Comparison of ENCODE assay signal across 1 cellular context in the genomic region with DNA sequence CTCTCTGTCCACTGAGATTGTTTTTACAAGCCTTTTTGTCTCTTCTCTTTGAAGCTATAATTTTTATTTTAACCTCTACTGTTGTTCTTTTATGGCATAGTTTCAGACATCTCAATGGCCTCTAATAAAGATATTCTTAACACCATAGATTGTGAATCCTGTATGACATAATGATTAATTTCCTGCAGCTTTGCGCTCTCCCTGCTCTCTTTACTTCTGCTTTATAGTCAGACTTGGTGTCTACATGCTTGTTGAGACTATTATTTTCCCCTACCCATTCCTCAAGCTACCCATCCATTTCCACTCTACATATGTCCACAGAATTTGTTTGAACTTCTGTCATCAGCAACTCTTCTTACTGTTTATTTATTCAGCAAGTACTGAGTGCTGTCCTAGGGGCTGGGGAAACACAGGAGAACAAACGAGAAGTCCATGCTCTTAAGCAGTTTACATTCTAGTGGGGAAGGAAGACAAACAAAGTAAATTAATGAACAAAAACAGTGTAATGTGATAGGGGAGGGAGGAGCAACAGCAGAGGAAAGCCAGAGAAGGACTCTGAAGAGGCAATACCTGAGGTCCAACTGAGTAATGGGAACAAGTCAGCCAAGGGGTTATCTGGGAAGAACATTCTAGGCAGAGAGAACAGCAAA.
TF ChIP-seq lines count a peak whose summit lies in the region.

No MANE protein-coding gene starts in this region.

TF ChIP-seq in HEK293, 187 proteins besides CTCF, POLR2A, EP300 and RAD21 (continued from another document):
- TF ChIP-seq TCF7L2 (IDR thresholded peaks at IDR 0.05; ENCODE audit: borderline replicate concordance, low read depth, low read length) (peak; percentile 95), ZNF558 (tag by site-specific recombination; IDR thresholded peaks at IDR 0.05) (no peak), ZNF621 (tag by site-specific recombination; IDR thresholded peaks at IDR 0.05) (no peak), ZIC2 (tag by site-specific recombination; IDR thresholded peaks at IDR 0.05) (0 out of 2 replicates have a peak, but pooled peaks have one; percentile 17), ZNF600 (tag by site-specific recombination; IDR thresholded peaks at IDR 0.05) (0 out of 2 replicates have a peak, but pooled peaks have one; percentile 13), IKZF3 (tag by site-specific recombination; IDR thresholded peaks at IDR 0.05) (peak; percentile 84), ZNF521 (tag by site-specific recombination; IDR thresholded peaks at IDR 0.05) (no peak), ZNF2 (tag by site-specific recombination; IDR thresholded peaks at IDR 0.05) (peak; percentile 19; the same call in 1 of the 2 replicates), KLF8 (tag by site-specific recombination; IDR thresholded peaks at IDR 0.05) (peak; percentile 55), ZNF202 (tag by site-specific recombination; IDR thresholded peaks at IDR 0.05; ENCODE audit: borderline replicate concordance) (no peak), ZNF624 (tag by site-specific recombination; IDR thresholded peaks at IDR 0.05) (no peak), SETDB1 (IDR thresholded peaks at IDR 0.05; ENCODE audit: insufficient read length, low read length) (no peak), ZNF221 (tag by site-specific recombination; IDR thresholded peaks at IDR 0.05; ENCODE audit: borderline replicate concordance) (no peak)
- TF ChIP-seq, protein P1, sequence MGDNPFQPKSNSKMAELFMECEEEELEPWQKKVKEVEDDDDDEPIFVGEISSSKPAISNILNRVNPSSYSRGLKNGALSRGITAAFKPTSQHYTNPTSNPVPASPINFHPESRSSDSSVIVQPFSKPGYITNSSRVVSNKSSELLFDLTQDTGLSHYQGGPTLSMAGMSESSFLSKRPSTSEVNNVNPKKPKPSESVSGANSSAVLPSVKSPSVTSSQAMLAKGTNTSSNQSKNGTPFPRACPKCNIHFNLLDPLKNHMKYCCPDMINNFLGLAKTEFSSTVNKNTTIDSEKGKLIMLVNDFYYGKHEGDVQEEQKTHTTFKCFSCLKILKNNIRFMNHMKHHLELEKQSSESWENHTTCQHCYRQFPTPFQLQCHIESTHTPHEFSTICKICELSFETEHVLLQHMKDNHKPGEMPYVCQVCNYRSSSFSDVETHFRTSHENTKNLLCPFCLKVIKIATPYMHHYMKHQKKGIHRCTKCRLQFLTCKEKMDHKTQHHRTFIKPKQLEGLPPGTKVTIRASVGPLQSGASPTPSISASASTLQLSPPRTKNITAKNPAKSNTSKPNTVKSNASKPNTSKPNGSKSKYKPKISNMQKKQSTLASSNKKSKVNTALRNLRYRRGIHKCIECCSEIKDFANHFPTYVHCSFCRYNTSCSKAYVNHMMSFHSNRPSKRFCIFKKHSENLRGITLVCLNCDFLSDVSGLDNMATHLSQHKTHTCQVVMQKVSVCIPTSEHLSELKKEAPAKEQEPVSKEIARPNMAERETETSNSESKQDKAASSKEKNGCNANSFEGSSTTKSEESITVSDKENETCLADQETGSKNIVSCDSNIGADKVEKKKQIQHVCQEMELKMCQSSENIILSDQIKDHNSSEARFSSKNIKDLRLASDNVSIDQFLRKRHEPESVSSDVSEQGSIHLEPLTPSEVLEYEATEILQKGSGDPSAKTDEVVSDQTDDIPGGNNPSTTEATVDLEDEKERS (tag by site-specific recombination; IDR thresholded peaks at IDR 0.05): no peak
- TF ChIP-seq, protein P2, sequence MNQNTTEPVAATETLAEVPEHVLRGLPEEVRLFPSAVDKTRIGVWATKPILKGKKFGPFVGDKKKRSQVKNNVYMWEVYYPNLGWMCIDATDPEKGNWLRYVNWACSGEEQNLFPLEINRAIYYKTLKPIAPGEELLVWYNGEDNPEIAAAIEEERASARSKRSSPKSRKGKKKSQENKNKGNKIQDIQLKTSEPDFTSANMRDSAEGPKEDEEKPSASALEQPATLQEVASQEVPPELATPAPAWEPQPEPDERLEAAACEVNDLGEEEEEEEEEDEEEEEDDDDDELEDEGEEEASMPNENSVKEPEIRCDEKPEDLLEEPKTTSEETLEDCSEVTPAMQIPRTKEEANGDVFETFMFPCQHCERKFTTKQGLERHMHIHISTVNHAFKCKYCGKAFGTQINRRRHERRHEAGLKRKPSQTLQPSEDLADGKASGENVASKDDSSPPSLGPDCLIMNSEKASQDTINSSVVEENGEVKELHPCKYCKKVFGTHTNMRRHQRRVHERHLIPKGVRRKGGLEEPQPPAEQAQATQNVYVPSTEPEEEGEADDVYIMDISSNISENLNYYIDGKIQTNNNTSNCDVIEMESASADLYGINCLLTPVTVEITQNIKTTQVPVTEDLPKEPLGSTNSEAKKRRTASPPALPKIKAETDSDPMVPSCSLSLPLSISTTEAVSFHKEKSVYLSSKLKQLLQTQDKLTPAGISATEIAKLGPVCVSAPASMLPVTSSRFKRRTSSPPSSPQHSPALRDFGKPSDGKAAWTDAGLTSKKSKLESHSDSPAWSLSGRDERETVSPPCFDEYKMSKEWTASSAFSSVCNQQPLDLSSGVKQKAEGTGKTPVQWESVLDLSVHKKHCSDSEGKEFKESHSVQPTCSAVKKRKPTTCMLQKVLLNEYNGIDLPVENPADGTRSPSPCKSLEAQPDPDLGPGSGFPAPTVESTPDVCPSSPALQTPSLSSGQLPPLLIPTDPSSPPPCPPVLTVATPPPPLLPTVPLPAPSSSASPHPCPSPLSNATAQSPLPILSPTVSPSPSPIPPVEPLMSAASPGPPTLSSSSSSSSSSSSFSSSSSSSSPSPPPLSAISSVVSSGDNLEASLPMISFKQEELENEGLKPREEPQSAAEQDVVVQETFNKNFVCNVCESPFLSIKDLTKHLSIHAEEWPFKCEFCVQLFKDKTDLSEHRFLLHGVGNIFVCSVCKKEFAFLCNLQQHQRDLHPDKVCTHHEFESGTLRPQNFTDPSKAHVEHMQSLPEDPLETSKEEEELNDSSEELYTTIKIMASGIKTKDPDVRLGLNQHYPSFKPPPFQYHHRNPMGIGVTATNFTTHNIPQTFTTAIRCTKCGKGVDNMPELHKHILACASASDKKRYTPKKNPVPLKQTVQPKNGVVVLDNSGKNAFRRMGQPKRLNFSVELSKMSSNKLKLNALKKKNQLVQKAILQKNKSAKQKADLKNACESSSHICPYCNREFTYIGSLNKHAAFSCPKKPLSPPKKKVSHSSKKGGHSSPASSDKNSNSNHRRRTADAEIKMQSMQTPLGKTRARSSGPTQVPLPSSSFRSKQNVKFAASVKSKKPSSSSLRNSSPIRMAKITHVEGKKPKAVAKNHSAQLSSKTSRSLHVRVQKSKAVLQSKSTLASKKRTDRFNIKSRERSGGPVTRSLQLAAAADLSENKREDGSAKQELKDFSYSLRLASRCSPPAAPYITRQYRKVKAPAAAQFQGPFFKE (tag by site-specific recombination; IDR thresholded peaks at IDR 0.05; ENCODE audit: borderline replicate concordance): no peak
- TF ChIP-seq, protein P3, sequence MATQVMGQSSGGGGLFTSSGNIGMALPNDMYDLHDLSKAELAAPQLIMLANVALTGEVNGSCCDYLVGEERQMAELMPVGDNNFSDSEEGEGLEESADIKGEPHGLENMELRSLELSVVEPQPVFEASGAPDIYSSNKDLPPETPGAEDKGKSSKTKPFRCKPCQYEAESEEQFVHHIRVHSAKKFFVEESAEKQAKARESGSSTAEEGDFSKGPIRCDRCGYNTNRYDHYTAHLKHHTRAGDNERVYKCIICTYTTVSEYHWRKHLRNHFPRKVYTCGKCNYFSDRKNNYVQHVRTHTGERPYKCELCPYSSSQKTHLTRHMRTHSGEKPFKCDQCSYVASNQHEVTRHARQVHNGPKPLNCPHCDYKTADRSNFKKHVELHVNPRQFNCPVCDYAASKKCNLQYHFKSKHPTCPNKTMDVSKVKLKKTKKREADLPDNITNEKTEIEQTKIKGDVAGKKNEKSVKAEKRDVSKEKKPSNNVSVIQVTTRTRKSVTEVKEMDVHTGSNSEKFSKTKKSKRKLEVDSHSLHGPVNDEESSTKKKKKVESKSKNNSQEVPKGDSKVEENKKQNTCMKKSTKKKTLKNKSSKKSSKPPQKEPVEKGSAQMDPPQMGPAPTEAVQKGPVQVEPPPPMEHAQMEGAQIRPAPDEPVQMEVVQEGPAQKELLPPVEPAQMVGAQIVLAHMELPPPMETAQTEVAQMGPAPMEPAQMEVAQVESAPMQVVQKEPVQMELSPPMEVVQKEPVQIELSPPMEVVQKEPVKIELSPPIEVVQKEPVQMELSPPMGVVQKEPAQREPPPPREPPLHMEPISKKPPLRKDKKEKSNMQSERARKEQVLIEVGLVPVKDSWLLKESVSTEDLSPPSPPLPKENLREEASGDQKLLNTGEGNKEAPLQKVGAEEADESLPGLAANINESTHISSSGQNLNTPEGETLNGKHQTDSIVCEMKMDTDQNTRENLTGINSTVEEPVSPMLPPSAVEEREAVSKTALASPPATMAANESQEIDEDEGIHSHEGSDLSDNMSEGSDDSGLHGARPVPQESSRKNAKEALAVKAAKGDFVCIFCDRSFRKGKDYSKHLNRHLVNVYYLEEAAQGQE (tag by site-specific recombination; IDR thresholded peaks at IDR 0.05): no peak
TF ChIP-seq in HEK293: peak in this region for 35.
